Comparison of ENCODE assay signal across 14 cellular contexts in the genomic region with DNA sequence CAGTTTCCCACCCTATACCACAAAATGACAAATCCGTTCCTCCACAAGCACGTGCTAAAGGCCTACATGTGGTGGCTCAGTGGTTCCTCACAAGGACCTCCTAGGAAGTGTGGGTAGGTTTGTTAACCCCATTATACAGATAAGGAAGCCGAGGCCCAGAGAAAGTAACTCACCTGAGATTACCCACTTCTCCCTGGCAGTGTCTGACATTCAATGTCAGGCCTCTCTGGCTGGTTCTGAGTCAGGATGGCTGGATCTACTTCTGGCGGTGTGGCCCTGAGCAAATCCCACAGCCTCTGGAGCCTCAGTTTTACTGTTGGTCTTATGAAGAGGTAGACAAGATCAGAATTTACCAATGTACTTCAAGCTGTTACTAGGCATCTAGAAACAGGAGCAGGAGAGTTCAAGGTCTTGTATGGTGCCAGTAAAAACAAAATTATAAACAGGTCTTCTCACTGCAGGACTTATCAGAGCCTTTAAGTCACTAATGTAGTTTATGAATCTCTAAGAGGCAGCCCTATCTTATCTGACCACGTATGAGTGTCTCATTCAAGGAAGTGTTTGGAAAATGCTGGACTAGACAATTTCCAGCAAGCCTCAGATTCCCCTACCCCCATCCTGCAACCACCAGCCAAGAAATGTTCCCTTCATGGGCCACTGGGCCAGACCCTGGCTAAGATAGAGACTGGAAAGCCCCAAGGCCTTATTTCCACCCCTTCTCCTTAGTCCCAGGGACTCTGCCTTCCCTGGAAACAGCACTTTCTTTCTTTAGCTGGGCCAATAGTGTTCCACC. TPM values are rescaled to one million over a fixed set of nuclear protein-coding genes. Genes with fewer than 3 reads are reported as not detected.
A peak's percentile ranks its signal among the peaks of the same experiment; 100 is the strongest.
DNase-seq lines count a peak whose midpoint lies in the region; ATAC-seq and TF ChIP-seq lines count a peak whose summit lies in the region.
"Had no signal": no experiment of that assay in that cellular context is flagged by ENCODE, and none has a peak within 500 bp of the region (broad histone marks: within the 10 kb centered on the region; RNA-seq: fewer than 3 reads in every experiment).

No MANE protein-coding gene starts in this region.

- no peak overlapping the region for H3K27ac Mint-ChIP-seq in naive thymus-derived CD8-positive, alpha-beta T cell
- H3K27ac Mint-ChIP-seq: natural killer cell treated with Interleukin-12 subunit alpha and Interleukin-12 subunit beta and Interleukin-15 and Interleukin-18, amount 100 ng/mL, for 72 hours had no signal

- no peak overlapping the region for H4K5ac ChIP-seq in IMR-90 (ENCODE audit: low read depth, low read length)

- peaks cover 5% of the 10 kb centered on the region for H3K36me3 ChIP-seq in IMR-90 (ENCODE audit: control insufficient read depth, insufficient read depth, low read length)
- no peaks in the 10 kb centered on the region for H3K36me3 ChIP-seq in right lobe of liver
- peaks cover 0 to 12% (median 0%) of the 10 kb centered on the region in 6 donors for H3K36me3 ChIP-seq in spleen

- POLR2A ChIA-PET in IMR-90 (lab: Charles Lee; ENCODE audit: unreplicated experiment) = no interaction called here
- POLR2A ChIA-PET in naive thymus-derived CD8-positive, alpha-beta T cell (lab: Charles Lee) = no interaction called here

- H2BK120ac ChIP-seq in IMR-90 (ENCODE audit: low read depth, low read length) = no peak overlapping the region

- in situ Hi-C loops in IMR-90 (cut with MboI; ENCODE audit: low sequenced_read_pairs) = loop anchor here (25.0 kb wide), 1 partner anchor 771 kb away; no protein-coding TSS in a partner anchor

- TF ChIP-seq POLR2A in IMR-90 (IDR thresholded peaks at IDR 0.05; ENCODE audit: low read depth, low read length) (no peak), right lobe of liver (IDR thresholded peaks at IDR 0.05) (no peak), spleen (IDR thresholded peaks at IDR 0.05) (no peak)

- no peak overlapping the region for H3K18ac ChIP-seq in IMR-90 (ENCODE audit: low read depth, low read length)

- DNase-seq in IMR-90 (peak; percentile 35), epithelial cell of proximal tubule (ENCODE audit: low read depth) (peak; percentile 96), right lobe of liver (no peak), spleen (no peak)
- DNase-seq in naive thymus-derived CD8-positive, alpha-beta T cell = no peak
- DNase-seq: activated T-cell treated with anti-CD3 and anti-CD28 coated beads, Interleukin-2, amount 50 U/mL, for 48 hours; MV-4-11; SHP77 had no signal

- no peak overlapping the region for H3K23ac ChIP-seq in IMR-90 (ENCODE audit: low read depth, low read length)

- H3K4me1 Mint-ChIP-seq in naive thymus-derived CD8-positive, alpha-beta T cell = no peaks in the 10 kb centered on the region

- H3K9me1 ChIP-seq in IMR-90 (ENCODE audit: insufficient read depth, low read length) = no peaks in the 10 kb centered on the region; the same call in 1 of the 2 replicates

- dilution Hi-C loops in IMR-90 (cut with HindIII; ENCODE audit: low sequenced_read_pairs, unreplicated experiment) = no loop called here

- H3K27ac ChIP-seq in IMR-90 (ENCODE audit: insufficient read depth, low read length) = no peak overlapping the region
- H3K27ac ChIP-seq in right lobe of liver = no peak overlapping the region
- peak overlapping the region; percentile 27 to 85 (median 80) for H3K27ac ChIP-seq in spleen
- H3K27ac ChIP-seq: HL-60, VCaP had no signal

- H3K4me1 ChIP-seq in IMR-90 (ENCODE audit: control insufficient read depth, insufficient read depth, low read length) = peaks cover 9% of the 10 kb centered on the region
- H3K4me1 ChIP-seq in right lobe of liver = no peaks in the 10 kb centered on the region
- peaks cover 0 to 62% (median 15%) of the 10 kb centered on the region in 6 donors for H3K4me1 ChIP-seq in spleen

- no peaks in the 10 kb centered on the region for H4K20me1 ChIP-seq in IMR-90 (ENCODE audit: insufficient read depth, low read length)

- H2AK9ac ChIP-seq in IMR-90 (replicated peaks; ENCODE audit: low read depth, low read length, poor library complexity) = peak overlapping the region; percentile 52

- no peaks in the 10 kb centered on the region for H3K9me3 Mint-ChIP-seq in naive thymus-derived CD8-positive, alpha-beta T cell
- H3K9me3 Mint-ChIP-seq: natural killer cell treated with Interleukin-12 subunit alpha and Interleukin-12 subunit beta and Interleukin-15 and Interleukin-18, amount 100 ng/mL, for 72 hours had no signal

- H4K8ac ChIP-seq in IMR-90 (ENCODE audit: low read depth in 2 of 2, low read length in 2 of 2) = no peak overlapping the region

- intact Hi-C loops in IMR-90 (cut with micrococcal nuclease) (no loop called here), right lobe of liver (cut with DNase I) (no loop called here), spleen (cut with DNase I; ENCODE audit: low total_unique reads) (loop anchor here (10.0 kb wide), 1 partner anchor 72 kb away; no protein-coding TSS in a partner anchor)

- H3K27me3 ChIP-seq in IMR-90 (ENCODE audit: control insufficient read depth, insufficient read depth, low read length) (no peaks in the 10 kb centered on the region), right lobe of liver (peaks cover 0 to 4% of the 10 kb centered on the region in 2 donors), spleen (replicated peaks in 1 of 7) (peaks cover 0 to 19% (median 0%) of the 10 kb centered on the region in 7 donors)

- H3K27me3 Mint-ChIP-seq in naive thymus-derived CD8-positive, alpha-beta T cell = peaks cover 3 to 19% (median 7%) of the 10 kb centered on the region in 5 donors

- WGBS in IMR-90 (ENCODE audit: extremely low coverage in 2 of 2, insufficient read length in 1 of 2), 2 experiments = no CpG with 5 or more reads among the region's 5 CpGs
- 58% methylated on average over 4 of the region's 5 CpGs for WGBS in right lobe of liver (ENCODE audit: insufficient coverage, low coverage, low lambda C conversion rate, missing lambda C conversion rate)
- 49 to 66% (median 58%) methylated on average over 5 of the region's 5 CpGs for WGBS in spleen, 5 donors

- CTCF ChIA-PET in IMR-90 (lab: Yijun Ruan, JAX) = interaction anchor here (0.5 to 1.4 kb wide), 2 partner anchors 21 to 69 kb away, joined by 3 read pairs; no protein-coding TSS in a partner anchor

- no peak overlapping the region for H3K4ac ChIP-seq in IMR-90 (ENCODE audit: low read depth, low read length)

- no peak overlapping the region for H2AK5ac ChIP-seq in IMR-90 (ENCODE audit: low read depth, low read length)

- H3K4me3 Mint-ChIP-seq in naive thymus-derived CD8-positive, alpha-beta T cell = no peak overlapping the region
- H3K4me3 Mint-ChIP-seq: natural killer cell treated with Interleukin-12 subunit alpha and Interleukin-12 subunit beta and Interleukin-15 and Interleukin-18, amount 100 ng/mL, for 72 hours had no signal

- peaks cover 0 to 3% (median 0%) of the 10 kb centered on the region in 3 donors for H3K36me3 Mint-ChIP-seq in naive thymus-derived CD8-positive, alpha-beta T cell
- H3K36me3 Mint-ChIP-seq: natural killer cell treated with Interleukin-12 subunit alpha and Interleukin-12 subunit beta and Interleukin-15 and Interleukin-18, amount 100 ng/mL, for 72 hours had no signal

- no TSS peak for BruUV-seq in IMR-90 (replicated peaks; lab: Mats Ljungman, UMichigan)

- H3K79me1 ChIP-seq in IMR-90 (ENCODE audit: low read depth in 1 of 2, low read length in 2 of 2) = peaks cover 25 to 27% of the 10 kb centered on the region in 2 experiments

- TF ChIP-seq RAD21 in IMR-90 (IDR thresholded peaks at IDR 0.05; ENCODE audit: low read length) = no peak

- H3K14ac ChIP-seq in IMR-90 (replicated peaks; ENCODE audit: low read depth, low read length) = no peak overlapping the region

- TF ChIP-seq CTCF in IMR-90 (conservative IDR thresholded peaks at IDR 0.05; ENCODE audit: low read depth, low read length) (no peak), epithelial cell of proximal tubule (conservative IDR thresholded peaks at IDR 0.05; ENCODE audit: low read depth, low read length) (no peak), right lobe of liver (IDR thresholded peaks at IDR 0.05) (no peak), spleen (IDR thresholded peaks at IDR 0.05 in 8 of 11, conservative IDR thresholded peaks at IDR 0.05 in 3 of 11) (no peak)

- no peak overlapping the region for H4K91ac ChIP-seq in IMR-90 (ENCODE audit: insufficient read depth, low read depth, low read length)

- no peak overlapping the region for H3K4me3 ChIP-seq in IMR-90 (ENCODE audit: insufficient read depth, low read depth, low read length)
- H3K4me3 ChIP-seq in epithelial cell of proximal tubule (ENCODE audit: low read depth, low read length) = peak overlapping the region; percentile 92
- H3K4me3 ChIP-seq in right lobe of liver = no peak overlapping the region
- peak overlapping the region in 7 of 8 donors; percentile 33 to 73 (median 48) for H3K4me3 ChIP-seq in spleen

- no peak overlapping the region for H3K56ac ChIP-seq in IMR-90 (ENCODE audit: extremely low read depth, insufficient read depth, low read length)

- H2AFZ ChIP-seq in IMR-90 (replicated peaks; ENCODE audit: low read length, poor library complexity) = no peak overlapping the region

- no peaks in the 10 kb centered on the region for H3K9me3 ChIP-seq in IMR-90 (ENCODE audit: control insufficient read depth, insufficient read depth, low read length)
- no peaks in the 10 kb centered on the region for H3K9me3 ChIP-seq in right lobe of liver
- H3K9me3 ChIP-seq in spleen = no peaks in the 10 kb centered on the region

- H3K9ac ChIP-seq in IMR-90 (ENCODE audit: low read depth, low read length) = no peak overlapping the region

- no peak overlapping the region for H2BK5ac ChIP-seq in IMR-90 (ENCODE audit: low read depth, low read length, poor library complexity, severe bottlenecking)

- H3K4me2 ChIP-seq in IMR-90 (ENCODE audit: low read depth, low read length) = no peak overlapping the region

- ATAC-seq in IMR-90 (ENCODE audit: low read depth) = no peak
- ATAC-seq in right lobe of liver = peak; percentile 40 to 65 (median 52)
- no peak for ATAC-seq in HG03565 (IDR thresholded peaks at IDR 0.05; ENCODE audit: unreplicated experiment)
- no peak for ATAC-seq in naive thymus-derived CD8-positive, alpha-beta T cell
- ATAC-seq in GM21423 (IDR thresholded peaks at IDR 0.05; ENCODE audit: unreplicated experiment) = no peak
- ATAC-seq in GM19035 (IDR thresholded peaks at IDR 0.05; ENCODE audit: unreplicated experiment) = no peak
- ATAC-seq: natural killer cell treated with Interleukin-12 subunit alpha and Interleukin-12 subunit beta and Interleukin-15 and Interleukin-18, amount 100 ng/mL, for 72 hours had no signal

- H2BK20ac ChIP-seq in IMR-90 (ENCODE audit: low read depth, low read length) = no peak overlapping the region

- no peak overlapping the region for H2BK15ac ChIP-seq in IMR-90 (ENCODE audit: low read depth, low read length)

RNA-seq across cellular contexts. Expression of a gene that starts 4.2 kb away (rescaled TPM):
- total RNA-seq in IMR-90 (2012; rRNA removed) (12.8 and 12.9 TPM in 2 replicates), epithelial cell of proximal tubule (18.6 and 32.3 TPM in 2 replicates), right lobe of liver (10 to 100 TPM in 2 of 6 experiments, 1 to 10 TPM in 3, under 1 TPM in 1; 0.68 to 15.9 (median 2.5) TPM), spleen (100 to 1,000 TPM in 1 of 7 donors, 10 to 100 TPM in 6; 38.3 to 109 (median 56.8) TPM)
- polyA plus RNA-seq in IMR-90 (2012; rRNA removed) (25.8 and 26.5 TPM in 2 replicates), spleen (10 to 100 TPM; 14.1 to 44.7 (median 22.2) TPM)
- 20.3 and 36.5 TPM in 2 replicates for polyA plus RNA-seq in IMR-90 (2012; cell fraction: cytosol; rRNA removed)
- polyA plus RNA-seq in IMR-90 (2012; cell fraction: nucleus; rRNA removed; ENCODE audit: low replicate concordance) = 9.3 and 17.5 TPM in 2 replicates
- not detected for total RNA-seq in naive thymus-derived CD8-positive, alpha-beta T cell
- not detected for polyA plus RNA-seq in naive thymus-derived CD8-positive, alpha-beta T cell
- total RNA-seq: natural killer cell treated with Interleukin-12 subunit alpha and Interleukin-12 subunit beta and Interleukin-15 and Interleukin-18, amount 100 ng/mL, for 72 hours had no signal

Comparison
In these comparisons a context has a peak if more than half of its experiments do, and no peak if none do; other contexts are left out.
1. ATAC-seq: peak in right lobe of liver (4 of 4); none in IMR-90 (single experiment), HG03565 (single experiment), naive thymus-derived CD8-positive, alpha-beta T cell (0 of 2), GM21423 (single experiment) and GM19035 (single experiment).
2. DNase-seq: peak in IMR-90 (single experiment) and epithelial cell of proximal tubule (single experiment); none in right lobe of liver (0 of 3), spleen (single experiment) and naive thymus-derived CD8-positive, alpha-beta T cell (0 of 10).
3. H3K27ac ChIP-seq: peak in spleen (8 of 8); none in IMR-90 (single experiment) and right lobe of liver (0 of 3).
4. H3K4me3 ChIP-seq: peak in epithelial cell of proximal tubule (single experiment) and spleen (7 of 8); none in IMR-90 (single experiment) and right lobe of liver (0 of 3).